ENCODE assay signal across 8 cellular contexts in the genomic region with DNA sequence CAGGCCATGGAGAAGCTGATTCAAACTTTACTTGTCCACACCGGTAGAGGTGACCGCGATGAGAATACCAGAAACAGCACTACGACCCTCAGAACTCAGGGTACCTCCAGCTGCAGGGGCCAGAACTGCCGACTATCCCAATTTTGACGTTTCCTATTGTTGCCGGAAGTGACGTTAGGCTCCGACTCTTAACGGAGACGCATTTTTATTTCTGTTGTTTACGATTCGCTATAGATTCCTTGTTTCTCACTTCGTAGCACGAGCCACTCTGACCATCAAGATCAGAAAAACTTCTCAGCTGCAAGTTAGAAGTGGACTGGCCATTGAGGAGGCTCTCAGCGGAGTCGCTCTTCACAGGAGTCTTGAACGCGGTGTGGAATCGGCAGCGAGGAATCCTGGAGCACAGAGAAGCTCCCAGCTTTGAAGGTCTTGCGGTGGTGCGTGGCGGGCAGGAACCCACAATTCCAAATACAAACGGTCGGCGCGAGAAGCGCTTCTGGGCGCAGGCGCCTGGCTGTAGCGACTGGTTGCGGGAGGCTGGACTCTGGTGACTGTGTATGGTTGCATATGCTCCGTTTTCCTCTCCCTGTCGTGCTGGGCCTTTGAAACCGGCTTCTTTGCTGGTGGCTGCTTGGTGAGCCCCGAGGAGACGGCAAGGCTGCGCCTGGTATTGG. TPM values are rescaled to one million over a fixed set of nuclear protein-coding genes. Genes with fewer than 3 reads are reported as not detected.
DNase-seq lines count a peak whose midpoint lies in the region; ATAC-seq and TF ChIP-seq lines count a peak whose summit lies in the region.

A gene with protein sequence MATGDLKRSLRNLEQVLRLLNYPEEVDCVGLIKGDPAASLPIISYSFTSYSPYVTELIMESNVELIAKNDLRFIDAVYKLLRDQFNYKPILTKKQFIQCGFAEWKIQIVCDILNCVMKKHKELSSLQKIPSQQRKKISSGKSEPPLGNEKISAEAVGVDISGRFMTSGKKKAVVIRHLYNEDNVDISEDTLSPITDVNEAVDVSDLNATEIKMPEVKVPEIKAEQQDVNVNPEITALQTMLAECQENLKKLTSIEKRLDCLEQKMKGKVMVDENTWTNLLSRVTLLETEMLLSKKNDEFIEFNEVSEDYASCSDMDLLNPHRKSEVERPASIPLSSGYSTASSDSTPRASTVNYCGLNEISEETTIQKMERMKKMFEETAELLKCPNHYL (plus strand): TSS at position 405 of the 674 bp plus-strand sequence. CDS start 15,211 bp downstream, outside the sequence.
A gene with protein sequence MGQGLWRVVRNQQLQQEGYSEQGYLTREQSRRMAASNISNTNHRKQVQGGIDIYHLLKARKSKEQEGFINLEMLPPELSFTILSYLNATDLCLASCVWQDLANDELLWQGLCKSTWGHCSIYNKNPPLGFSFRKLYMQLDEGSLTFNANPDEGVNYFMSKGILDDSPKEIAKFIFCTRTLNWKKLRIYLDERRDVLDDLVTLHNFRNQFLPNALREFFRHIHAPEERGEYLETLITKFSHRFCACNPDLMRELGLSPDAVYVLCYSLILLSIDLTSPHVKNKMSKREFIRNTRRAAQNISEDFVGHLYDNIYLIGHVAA (minus strand): TSS at position 161 of the 674 bp plus-strand sequence. CDS start 20,575 bp downstream, outside the sequence.

- peak within 1 kb of the TSS; percentile 98 for H3K27ac ChIP-seq in CD8-positive, alpha-beta T cell (ENCODE audit: low read depth, low read length)

- no peaks in the 10 kb centered on the region for H3K9me3 Mint-ChIP-seq in CD8-positive, alpha-beta T cell

- H3K36me3 ChIP-seq in CD8-positive, alpha-beta T cell (ENCODE audit: insufficient read depth, low read length): no peaks in the 10 kb centered on the region
- H3K36me3 ChIP-seq in endocrine pancreas (ENCODE audit: control insufficient read depth, insufficient read depth, low read length): no peaks in the 10 kb centered on the region

- intact Hi-C loops in CD8-positive, alpha-beta T cell (cut with DNase I, micrococcal nuclease): loop anchor here (2.0 to 10.0 kb wide), 7 partner anchors 239 to 1911 kb away; partner anchors contain the start of genes HMGB2 (in 2 of the 2), SAP30 (in 2 of the 2), HPGD (in 1 of the 2) and SPATA4 (in 1 of the 2)

- H3K9me3 ChIP-seq in CD8-positive, alpha-beta T cell (ENCODE audit: low read length): no peaks in the 10 kb centered on the region
- no peaks in the 10 kb centered on the region for H3K9me3 ChIP-seq in endocrine pancreas (ENCODE audit: control insufficient read depth, low read length)

- CTCF ChIA-PET in CD8-positive, alpha-beta T cell (lab: Charles Lee): interaction anchor here (1.0 to 1.4 kb wide), 2 partner anchors 35 kb away, joined by 3 to 5 read pairs; no protein-coding TSS in a partner anchor

- no peak for TF ChIP-seq CTCF in CD8-positive, alpha-beta T cell (IDR thresholded peaks at IDR 0.05)

- no peaks in the 10 kb centered on the region for H3K27me3 Mint-ChIP-seq in CD8-positive, alpha-beta T cell (ENCODE audit: low read depth)

- peak within 1 kb of the TSS; percentile 88 for H3K4me3 ChIP-seq in CD8-positive, alpha-beta T cell (ENCODE audit: low read depth, low read length)
- H3K4me3 ChIP-seq in endocrine pancreas (ENCODE audit: control insufficient read depth, insufficient read depth, low read length): peak within 1 kb of the TSS; percentile 97

- H3K4me3 Mint-ChIP-seq in CD8-positive, alpha-beta T cell: peak within 1 kb of the TSS; percentile 100

- peaks cover 14% of the 10 kb centered on the region for H3K4me1 ChIP-seq in CD8-positive, alpha-beta T cell (ENCODE audit: insufficient read depth, low read length)
- H3K4me1 ChIP-seq in endocrine pancreas (ENCODE audit: control insufficient read depth, insufficient read depth, low read length): peaks cover 11% of the 10 kb centered on the region

- H3K4me1 Mint-ChIP-seq in CD8-positive, alpha-beta T cell (ENCODE audit: low read depth): peaks cover 78% of the 10 kb centered on the region

- POLR2A ChIA-PET in CD8-positive, alpha-beta T cell (lab: Charles Lee): interaction anchor here (0.7 to 1.6 kb wide), 6 partner anchors 10 to 950 kb away, joined by 3 to 7 read pairs (median 4); partner anchors contain the start of genes HMGB2 and HPGD

- peak within 1 kb of the TSS; percentile 100 for H3K27ac Mint-ChIP-seq in CD8-positive, alpha-beta T cell

- H3K27me3 ChIP-seq in CD8-positive, alpha-beta T cell (ENCODE audit: insufficient read depth, low read length): no peaks in the 10 kb centered on the region
- no peaks in the 10 kb centered on the region for H3K27me3 ChIP-seq in endocrine pancreas (ENCODE audit: control insufficient read depth, insufficient read depth, low read length)

- DNase-seq in CD8-positive, alpha-beta T cell: peak; percentile 52 to 83 (median 64)
- DNase-seq in NOMO-1 treated with DMSO at 0.1 percent for 48 hours (lab: John Stamatoyannopoulos, UW; ENCODE audit: unreplicated experiment) (peak; percentile 76), mesenteric fat pad (ENCODE audit: low spot score) (peak; percentile 89)
- peak; percentile 30 to 44 (median 39) for DNase-seq in activated CD8-positive, alpha-beta memory T cell treated with anti-CD3 and anti-CD28 coated beads for 48 hours (ENCODE audit: low read depth in 2 of 3, low spot score in 2 of 3)
- DNase-seq in stimulated activated CD8-positive, alpha-beta memory T cell treated with anti-CD3 and anti-CD28 coated beads, Interleukin-15, amount 100 ng/mL, for 1 hour (ENCODE audit: low read depth): peak; percentile 32

- ATAC-seq in CD8-positive, alpha-beta T cell: peak; percentile 65
- peak; percentile 58 for ATAC-seq in GM19438 (IDR thresholded peaks at IDR 0.05; ENCODE audit: low read depth, unreplicated experiment)
- peak; percentile 32 for ATAC-seq in HG03575 (IDR thresholded peaks at IDR 0.05; ENCODE audit: extremely low read depth, insufficient number of reproducible peaks, low FRiP score, unreplicated experiment)

- H3K9ac ChIP-seq in endocrine pancreas (ENCODE audit: control insufficient read depth, insufficient read depth, low read length): peak within 1 kb of the TSS; percentile 90

- H3K36me3 Mint-ChIP-seq in CD8-positive, alpha-beta T cell: peaks cover 44% of the 10 kb centered on the region

RNA-seq across cellular contexts. Expression of the first gene that starts in this region (rescaled TPM):
- 10 to 100 TPM; 11.9 to 12.1 TPM for total RNA-seq in CD8-positive, alpha-beta T cell
- 7.9 TPM for total RNA-seq in mesenteric fat pad

RNA-seq across cellular contexts. Expression of the second gene that starts in this region (rescaled TPM):
- total RNA-seq in CD8-positive, alpha-beta T cell: 10 to 100 TPM; 17.8 to 19.3 TPM
- total RNA-seq in mesenteric fat pad: 26.6 TPM

Comparison
In these comparisons a context has a peak if more than half of its experiments do, and no peak if none do; other contexts are left out.
1. Peak in every context shown above with its lines: DNase-seq, ATAC-seq, H3K4me3 ChIP-seq and H3K27ac ChIP-seq.
2. DNase-seq: peak in every context shown above with its lines; median percentile 89 in mesenteric fat pad; 76 in NOMO-1 treated with DMSO at 0.1 percent for 48 hours; 64 in CD8-positive, alpha-beta T cell; 39 in activated CD8-positive, alpha-beta memory T cell treated with anti-CD3 and anti-CD28 coated beads for 48 hours; 32 in stimulated activated CD8-positive, alpha-beta memory T cell treated with anti-CD3 and anti-CD28 coated beads, Interleukin-15, amount 100 ng/mL, for 1 hour.